In the genomic region with DNA sequence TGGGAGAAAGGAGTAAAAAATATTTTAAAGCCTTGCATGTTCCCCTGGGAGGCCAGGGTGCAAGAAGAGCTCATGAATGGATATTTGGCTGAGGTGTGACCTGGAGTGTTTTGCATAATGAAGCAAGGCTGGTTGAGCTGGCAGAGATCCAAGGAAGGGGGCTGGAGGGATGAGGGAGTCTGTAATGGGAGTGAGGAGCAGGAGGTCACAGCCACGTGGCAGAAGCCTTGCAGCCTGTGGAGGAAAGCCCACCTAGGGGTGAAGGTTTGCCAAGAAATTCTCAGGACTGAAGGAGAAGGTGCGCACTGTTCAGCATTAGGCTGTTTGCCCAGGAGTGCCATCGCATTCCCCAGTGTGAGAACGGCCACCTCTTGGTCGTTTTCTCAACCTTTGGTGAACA, we compare ENCODE assay signal across 16 cellular contexts.
"Had no signal": no experiment of that assay in that cellular context is flagged by ENCODE, and none has a peak within 500 bp of the region (broad histone marks: within the 10 kb centered on the region; RNA-seq: fewer than 3 reads in every experiment).

No MANE protein-coding gene starts in this region.

- DNase-seq: activated CD4-positive, alpha-beta T cell treated with anti-CD3 and anti-CD28 coated beads for 48 hours; activated CD8-positive, alpha-beta memory T cell treated with anti-CD3 and anti-CD28 coated beads, Interleukin-2, amount 50 U/mL, for 48 hours; activated CD8-positive, alpha-beta T cell treated with anti-CD3 and anti-CD28 coated beads, Interleukin-2, amount 10 ng/mL, durations not matched to agents 7 days and 5 days; activated naive CD8-positive, alpha-beta T cell treated with anti-CD3 and anti-CD28 coated beads, Interleukin-2, amount 10 ng/mL, durations not matched to agents 7 days and 5 days; anterior cingulate cortex; dermis blood vessel endothelial cell; kidney; left ventricle myocardium superior; mesendoderm; nephron progenitor cell; stimulated activated CD4-positive, alpha-beta T cell treated with anti-CD3 and anti-CD28 coated beads, Interleukin-2, amount 100 ng/mL, for 48 hours; stimulated activated naive CD4-positive, alpha-beta T cell treated with Interleukin-2 at 50 U/mL for 16 hours; upper lobe of right lung had no signal

- H3K4me3 ChIP-seq: breast epithelium, hepatocyte, suprapubic skin, upper lobe of right lung had no signal

- H3K36me3 ChIP-seq: breast epithelium, suprapubic skin, upper lobe of right lung had no signal

- H3K4me1 ChIP-seq: breast epithelium, suprapubic skin, upper lobe of right lung had no signal

- H3K4me2 ChIP-seq: hepatocyte had no signal

- ATAC-seq: activated CD8-positive, alpha-beta T cell treated with anti-CD3 and anti-CD28 coated beads, Interleukin-2, amount 10 ng/mL, durations not matched to agents 7 days and 5 days; left ventricle myocardium superior; upper lobe of right lung had no signal

- H2AFZ ChIP-seq: hepatocyte had no signal

- H3K27ac ChIP-seq: breast epithelium, hepatocyte, suprapubic skin, upper lobe of right lung had no signal

- H3K9me3 ChIP-seq: breast epithelium, suprapubic skin, upper lobe of right lung had no signal

- H3K27me3 ChIP-seq: breast epithelium, hepatocyte, suprapubic skin, upper lobe of right lung had no signal
